8 cellular contexts compared by ENCODE assay signal in genomic region chr3:63993653-63994079, GRCh38. TPM values are rescaled to one million over a fixed set of nuclear protein-coding genes. Genes with fewer than 3 reads are reported as not detected.
DNase-seq lines count a peak whose midpoint lies in the region; ATAC-seq and TF ChIP-seq lines count a peak whose summit lies in the region.

No MANE protein-coding gene starts in this region.

- H3K4me2 ChIP-seq in DOHH2 (ENCODE audit: low read length) (no peak overlapping the region), trophoblast cell (ENCODE audit: low read length) (no peak overlapping the region)

- no peak overlapping the region for H2AFZ ChIP-seq in trophoblast cell (ENCODE audit: insufficient read depth, low read length, poor library complexity)

- H3K36me3 Mint-ChIP-seq in activated naive CD4-positive, alpha-beta T cell treated with anti-CD3 and anti-CD28 coated beads, Interleukin-2, amount 10 ng/mL, durations not matched to agents 7 days and 5 days = peaks cover 84% of the 10 kb centered on the region

- no peak overlapping the region for H3K9ac ChIP-seq in trophoblast cell (ENCODE audit: low read length)

- H3K9me3 ChIP-seq in DOHH2 (ENCODE audit: control insufficient read depth, insufficient read depth, low read length) = no peaks in the 10 kb centered on the region
- peaks cover 2% of the 10 kb centered on the region for H3K9me3 ChIP-seq in trophoblast cell (ENCODE audit: insufficient read depth, low read depth, low read length)

- ATAC-seq in GM21367 (IDR thresholded peaks at IDR 0.05; ENCODE audit: unreplicated experiment) = peak; percentile 82
- no peak for ATAC-seq in HG02970 (IDR thresholded peaks at IDR 0.05; ENCODE audit: low FRiP score, unreplicated experiment)

- no CpG with 5 or more reads among the region's 3 CpGs for WGBS in trophoblast cell (ENCODE audit: extremely low coverage, insufficient coverage, insufficient read length)

- H3K4me3 ChIP-seq in DOHH2 (ENCODE audit: low read length) (no peak overlapping the region), trophoblast cell (ENCODE audit: low read depth, low read length) (no peak overlapping the region)

- H3K4me1 Mint-ChIP-seq in activated naive CD4-positive, alpha-beta T cell treated with anti-CD3 and anti-CD28 coated beads, Interleukin-2, amount 10 ng/mL, durations not matched to agents 7 days and 5 days = peaks cover 46% of the 10 kb centered on the region

- H3K4me1 ChIP-seq in DOHH2 (ENCODE audit: control insufficient read depth, low read length) = no peaks in the 10 kb centered on the region
- no peaks in the 10 kb centered on the region for H3K4me1 ChIP-seq in trophoblast cell (ENCODE audit: control insufficient read depth in 1 of 2, insufficient read depth in 2 of 2, low read length in 2 of 2)

- H3K4me3 Mint-ChIP-seq in activated naive CD4-positive, alpha-beta T cell treated with anti-CD3 and anti-CD28 coated beads, Interleukin-2, amount 10 ng/mL, durations not matched to agents 7 days and 5 days = no peak overlapping the region

- no peak overlapping the region for H3K14ac ChIP-seq in trophoblast cell (ENCODE audit: low read length)

- H4K91ac ChIP-seq in trophoblast cell (ENCODE audit: low read depth, low read length) = no peak overlapping the region

- no peak overlapping the region for H2BK12ac ChIP-seq in trophoblast cell (ENCODE audit: low read length)

- no peak overlapping the region for H2BK5ac ChIP-seq in trophoblast cell (ENCODE audit: low read depth, low read length, poor library complexity)

- no peak overlapping the region for H2BK120ac ChIP-seq in trophoblast cell (ENCODE audit: insufficient read depth, low read length, poor library complexity)

- no peak overlapping the region for H4K12ac ChIP-seq in trophoblast cell (ENCODE audit: low read depth, low read length)

- no peaks in the 10 kb centered on the region for H3K79me1 ChIP-seq in trophoblast cell (ENCODE audit: low read length)

- H3K79me2 ChIP-seq in DOHH2 (ENCODE audit: control insufficient read depth, low read length) (no peaks in the 10 kb centered on the region), trophoblast cell (ENCODE audit: control insufficient read depth, insufficient read depth, low read length, poor library complexity) (no peaks in the 10 kb centered on the region)

- H2AK5ac ChIP-seq in trophoblast cell (ENCODE audit: low read length) = no peak overlapping the region

- peak; percentile 80 for TF ChIP-seq CTCF in DOHH2 (IDR thresholded peaks at IDR 0.05; ENCODE audit: low read depth, low read length, poor library complexity, severe bottlenecking)

- no peaks in the 10 kb centered on the region for H3K9me2 ChIP-seq in DOHH2 (replicated peaks; ENCODE audit: control insufficient read depth, low read length)

- no peak overlapping the region for H3K27ac ChIP-seq in DOHH2 (ENCODE audit: low read depth, low read length)
- H3K27ac ChIP-seq in trophoblast cell (ENCODE audit: low read depth, low read length) = no peak overlapping the region

- H4K8ac ChIP-seq in trophoblast cell (ENCODE audit: low read depth, low read length) = no peak overlapping the region

- H3K4ac ChIP-seq in trophoblast cell (ENCODE audit: low read depth, low read length) = no peak overlapping the region

- H3K27me3 ChIP-seq in DOHH2 (ENCODE audit: control insufficient read depth, low read length) (no peaks in the 10 kb centered on the region), trophoblast cell (ENCODE audit: insufficient read depth, low read length) (no peaks in the 10 kb centered on the region)

- no peaks in the 10 kb centered on the region; the same call in 1 of the 2 replicates for H4K20me1 ChIP-seq in DOHH2 (ENCODE audit: control insufficient read depth, insufficient read depth, low read depth, low read length)

- H3K23ac ChIP-seq in trophoblast cell (ENCODE audit: low read length) = no peak overlapping the region

- H3K27me3 Mint-ChIP-seq in activated naive CD4-positive, alpha-beta T cell treated with anti-CD3 and anti-CD28 coated beads, Interleukin-2, amount 10 ng/mL, durations not matched to agents 7 days and 5 days = no peaks in the 10 kb centered on the region

- CTCF ChIA-PET in activated naive CD4-positive, alpha-beta T cell treated with anti-CD3 and anti-CD28 coated beads, Interleukin-2, amount 10 ng/mL, durations not matched to agents 7 days and 5 days (lab: Charles Lee) = interaction anchor here (0.5 to 5.6 kb wide), 15 partner anchors 10 to 176 kb away, joined by 3 to 139 read pairs (median 5); partner anchors contain the start of gene PSMD6

- H3F3A ChIP-seq in DOHH2 (ENCODE audit: control insufficient read depth, insufficient read depth) = no peaks in the 10 kb centered on the region

- peak; percentile 62 for DNase-seq in HT1080 (ENCODE audit: low read depth)
- DNase-seq in RPMI7951 (ENCODE audit: low read depth) = peak; percentile 72
- peak; percentile 64 for DNase-seq in activated naive CD4-positive, alpha-beta T cell treated with anti-CD3 and anti-CD28 coated beads, Interleukin-2, amount 10 ng/mL, durations not matched to agents 7 days and 5 days
- peak; percentile 25 for DNase-seq in glomerular endothelial cell (ENCODE audit: extremely low read depth, low read depth, low spot score)
- DNase-seq in trophoblast cell = peak; percentile 60 to 88

- no peaks in the 10 kb centered on the region for H3K9me3 Mint-ChIP-seq in activated naive CD4-positive, alpha-beta T cell treated with anti-CD3 and anti-CD28 coated beads, Interleukin-2, amount 10 ng/mL, durations not matched to agents 7 days and 5 days

- H3K36me3 ChIP-seq in DOHH2 (ENCODE audit: control insufficient read depth, low read length) (peaks cover 89% of the 10 kb centered on the region), trophoblast cell (ENCODE audit: control insufficient read depth in 1 of 2, insufficient read depth in 2 of 2, low read length in 2 of 2) (peaks cover 28 to 58% of the 10 kb centered on the region in 2 experiments)

- H3K18ac ChIP-seq in trophoblast cell (ENCODE audit: low read length) = no peak overlapping the region

- peak overlapping the region; percentile 45 for H3K27ac Mint-ChIP-seq in activated naive CD4-positive, alpha-beta T cell treated with anti-CD3 and anti-CD28 coated beads, Interleukin-2, amount 10 ng/mL, durations not matched to agents 7 days and 5 days

RNA-seq across cellular contexts. Expression of gene PSMD6, which starts 29.6 kb away (rescaled TPM):
- total RNA-seq in HT1080 (2014; rRNA removed; shearing (Covaris generic)) = 183 and 200 TPM in 2 replicates
- 161 and 166 TPM in 2 replicates for polyA plus RNA-seq in HT1080 (2015; cell fraction: cytosol; rRNA removed)
- polyA plus RNA-seq in HT1080 (2015; cell fraction: nucleus; rRNA removed) = 184 and 200 TPM in 2 replicates
- 174 and 175 TPM in 2 replicates for total RNA-seq in RPMI7951 (2014; rRNA removed; shearing (Covaris generic))
- 81.2 and 86.7 TPM in 2 replicates for total RNA-seq in glomerular endothelial cell
- 133 and 140 TPM in 2 replicates for polyA plus RNA-seq in trophoblast cell (2013)
